ENCODE assay signal across 10 cellular contexts in the genomic region with DNA sequence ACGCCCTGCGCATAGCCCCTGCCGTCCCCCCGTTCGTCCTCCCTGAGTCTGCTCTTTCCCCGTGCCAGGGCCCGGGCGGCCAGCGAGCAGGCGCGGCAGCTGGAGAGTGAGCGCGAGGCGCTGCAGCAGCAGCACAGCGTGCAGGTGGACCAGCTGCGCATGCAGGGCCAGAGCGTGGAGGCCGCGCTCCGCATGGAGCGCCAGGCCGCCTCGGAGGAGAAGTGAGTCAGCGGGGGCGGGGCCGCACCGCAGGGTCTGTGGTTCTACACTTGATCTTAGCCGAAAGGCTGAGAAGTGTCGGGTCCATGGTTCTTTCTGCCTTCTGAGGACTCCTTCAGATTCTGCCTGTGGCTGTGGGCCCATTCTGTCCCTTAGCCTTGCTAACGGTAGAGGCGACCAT. TPM values are rescaled to one million over a fixed set of nuclear protein-coding genes. Genes with fewer than 3 reads are reported as not detected.
"Had no signal": no experiment of that assay in that cellular context is flagged by ENCODE, and none has a peak within 500 bp of the region (broad histone marks: within the 10 kb centered on the region; RNA-seq: fewer than 3 reads in every experiment).

No MANE protein-coding gene starts in this region.

RNA-seq across cellular contexts. Expression of a gene that starts 24.6 kb away (rescaled TPM):
- total RNA-seq: LHCN-M2, MCF 10A, NCI-H460, OCI-LY7, PC-9, Right ventricle myocardium superior, RPMI7951, SJSA1, T-cell had no signal
- polyA plus RNA-seq: SK-N-SH had no signal

RNA-seq across cellular contexts. Expression of a gene that starts 58.7 kb away (rescaled TPM):
- total RNA-seq: LHCN-M2, MCF 10A, NCI-H460, OCI-LY7, PC-9, Right ventricle myocardium superior, RPMI7951, SJSA1, T-cell had no signal
- polyA plus RNA-seq: SK-N-SH had no signal
